Comparison of ENCODE assay signal across 21 cellular contexts in genomic region chr5:89309268-89309667, GRCh38.
"Had no signal": no experiment of that assay in that cellular context is flagged by ENCODE, and none has a peak within 500 bp of the region (broad histone marks: within the 10 kb centered on the region; RNA-seq: fewer than 3 reads in every experiment).

No MANE protein-coding gene starts in this region.

- H3K79me2 ChIP-seq: parathyroid adenoma had no signal

- H3K27me3 ChIP-seq: breast epithelium, gastroesophageal sphincter, heart right ventricle, sigmoid colon, thyroid gland had no signal

- H3K9ac ChIP-seq: parathyroid adenoma had no signal

- ATAC-seq: activated CD8-positive, alpha-beta T cell treated with anti-CD3 and anti-CD28 coated beads for 36 hours; esophagus mucosa; gastroesophageal sphincter; heart right ventricle; mucosa of descending colon; naive thymus-derived CD4-positive, alpha-beta T cell; stimulated activated effector memory CD8-positive, alpha-beta T cell treated with anti-CD3 and anti-CD28 coated beads, Interleukin-12 subunit alpha, Interleukin-12 subunit beta, amount 100 ng/mL, for 72 hours had no signal

- H3K9me3 ChIP-seq: breast epithelium, gastroesophageal sphincter, mucosa of descending colon, sigmoid colon, thyroid gland had no signal

- DNase-seq: activated CD4-positive, alpha-beta T cell treated with anti-CD3 and anti-CD28 coated beads, Interleukin-2, amount 10 ng/mL, durations not matched to agents 24 days and 14 days; activated CD8-positive, alpha-beta T cell treated with anti-CD3 and anti-CD28 coated beads for 36 hours; activated naive CD4-positive, alpha-beta T cell treated with anti-CD3 and anti-CD28 coated beads, Interleukin-2, amount 10 ng/mL, durations not matched to agents 7 days and 5 days; activated T-cell treated with anti-CD3 and anti-CD28 coated beads, Interleukin-2, amount 50 U/mL, for 1 hour; cerebellar nuclear complex; cortex of kidney; heart right ventricle; mesenchymal stem cell; mucosa of descending colon; naive thymus-derived CD4-positive, alpha-beta T cell; sigmoid colon; stimulated activated CD4-positive, alpha-beta T cell treated with anti-CD3 and anti-CD28 coated beads, Interleukin-4, amount 100 ng/mL, for 24 hours; T-helper 1 cell; T-helper 9 cell; thyroid gland had no signal

- H3K4me3 ChIP-seq: breast epithelium, gastroesophageal sphincter, heart right ventricle, mucosa of descending colon, sigmoid colon, thyroid gland had no signal

- H3K27ac ChIP-seq: breast epithelium, gastroesophageal sphincter, heart right ventricle, parathyroid adenoma, sigmoid colon, thyroid gland had no signal

- H3K36me3 ChIP-seq: breast epithelium, gastroesophageal sphincter, heart right ventricle, sigmoid colon, thyroid gland had no signal

- FAIRE-seq: astrocyte had no signal

- H3K4me1 ChIP-seq: breast epithelium, parathyroid adenoma had no signal

- H2AFZ ChIP-seq: parathyroid adenoma had no signal
